ENCODE assay signal across 26 cellular contexts in the genomic region with DNA sequence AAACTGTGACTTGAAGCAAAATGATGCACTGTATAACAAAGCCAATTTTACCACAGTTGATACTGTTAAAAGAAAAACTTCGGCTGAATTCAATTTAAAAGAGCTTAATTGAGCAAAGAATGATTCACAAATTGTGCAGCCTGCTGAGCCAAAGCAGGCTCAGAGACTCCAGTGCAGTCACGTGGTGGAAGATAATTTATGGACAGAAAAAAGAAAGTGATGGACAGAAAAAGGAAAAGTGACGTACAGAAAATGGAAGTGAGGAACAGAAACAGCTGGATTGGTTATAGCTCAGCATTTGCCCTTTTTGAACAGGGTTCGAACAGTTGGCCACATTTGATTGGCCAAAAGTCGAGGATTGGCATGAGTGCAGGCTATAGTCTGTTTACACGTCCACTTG. TPM values are rescaled to one million over a fixed set of nuclear protein-coding genes. Genes with fewer than 3 reads are reported as not detected.
"Had no signal": no experiment of that assay in that cellular context is flagged by ENCODE, and none has a peak within 500 bp of the region (broad histone marks: within the 10 kb centered on the region; RNA-seq: fewer than 3 reads in every experiment).

No MANE protein-coding gene starts in this region.

- H3K4me1 ChIP-seq: adrenal gland, body of pancreas, SJSA1 had no signal

- H3K27me3 ChIP-seq: adrenal gland, body of pancreas, SJSA1 had no signal

- H3K9me3 Mint-ChIP-seq: activated B cell treated with CpG ODN at 0.5 μM for 24 hours; activated CD4-positive, alpha-beta memory T cell treated with anti-CD3 and anti-CD28 coated beads for 36 hours; activated CD4-positive, alpha-beta T cell treated with anti-CD3 and anti-CD28 coated beads, Interleukin-2, amount 10 ng/mL, durations not matched to agents 24 days and 14 days; activated naive CD4-positive, alpha-beta T cell treated with anti-CD3 and anti-CD28 coated beads for 36 hours; activated naive CD8-positive, alpha-beta T cell treated with anti-CD3 and anti-CD28 coated beads, Interleukin-2, amount 10 ng/mL, durations not matched to agents 7 days and 5 days; activated T-helper 17 cell treated with anti-CD3 and anti-CD28 coated beads, Interleukin-2, amount 50 U/mL, for 72 hours; central memory CD8-positive, alpha-beta T cell had no signal

- ATAC-seq: body of pancreas, T-helper 17 cell had no signal

- H3K4me3 Mint-ChIP-seq: activated B cell treated with CpG ODN at 0.5 μM for 24 hours; activated CD4-positive, alpha-beta memory T cell treated with anti-CD3 and anti-CD28 coated beads for 36 hours; activated CD4-positive, alpha-beta T cell treated with anti-CD3 and anti-CD28 coated beads, Interleukin-2, amount 10 ng/mL, durations not matched to agents 24 days and 14 days; activated naive CD4-positive, alpha-beta T cell treated with anti-CD3 and anti-CD28 coated beads for 36 hours; activated naive CD8-positive, alpha-beta T cell treated with anti-CD3 and anti-CD28 coated beads, Interleukin-2, amount 10 ng/mL, durations not matched to agents 7 days and 5 days; activated T-helper 17 cell treated with anti-CD3 and anti-CD28 coated beads, Interleukin-2, amount 50 U/mL, for 72 hours; central memory CD8-positive, alpha-beta T cell; T-helper 17 cell had no signal

- H3K27ac ChIP-seq: adrenal gland, body of pancreas, SJSA1 had no signal

- FAIRE-seq: RCC 7860 had no signal

- H3K9me3 ChIP-seq: adrenal gland, body of pancreas, SJSA1 had no signal

- H3K27me3 Mint-ChIP-seq: activated naive CD8-positive, alpha-beta T cell treated with anti-CD3 and anti-CD28 coated beads, Interleukin-2, amount 10 ng/mL, durations not matched to agents 7 days and 5 days; activated T-helper 17 cell treated with anti-CD3 and anti-CD28 coated beads, Interleukin-2, amount 50 U/mL, for 72 hours; central memory CD8-positive, alpha-beta T cell had no signal

- DNase-seq: activated B cell treated with CpG ODN at 0.5 μM for 24 hours; activated CD4-positive, alpha-beta memory T cell treated with anti-CD3 and anti-CD28 coated beads for 36 hours; activated CD4-positive, alpha-beta T cell treated with anti-CD3 and anti-CD28 coated beads for 1 hour; activated CD4-positive, alpha-beta T cell treated with anti-CD3 and anti-CD28 coated beads, Interleukin-2, amount 10 ng/mL, durations not matched to agents 24 days and 14 days; activated CD8-positive, alpha-beta memory T cell treated with anti-CD3 and anti-CD28 coated beads for 24 hours; activated gamma-delta T cell; activated naive CD4-positive, alpha-beta T cell treated with anti-CD3 and anti-CD28 coated beads for 36 hours; activated naive CD8-positive, alpha-beta T cell treated with anti-CD3 and anti-CD28 coated beads, Interleukin-2, amount 10 ng/mL, durations not matched to agents 7 days and 5 days; activated T-cell treated with anti-CD3 and anti-CD28 coated beads, Interleukin-2, amount 50 U/mL, for 48 hours; adrenal gland; anterior cingulate cortex; body of pancreas; Kasumi-1; NCI-H1092 treated with DMSO at 0.1 percent for 48 hours; NCI-H1436; NCI-H1694 treated with DMSO at 0.1 percent for 48 hours; NCI-H2029 treated with DMSO at 0.1 percent for 48 hours; NCI-H510A treated with DMSO at 0.1 percent for 48 hours; NCI-H69; SHP77; T-helper 17 cell; T-helper 9 cell had no signal

- H3K4me1 Mint-ChIP-seq: activated B cell treated with CpG ODN at 0.5 μM for 24 hours; activated T-helper 17 cell treated with anti-CD3 and anti-CD28 coated beads, Interleukin-2, amount 50 U/mL, for 72 hours; central memory CD8-positive, alpha-beta T cell had no signal

- H3K4me3 ChIP-seq: adrenal gland, body of pancreas, SJSA1 had no signal

- H3K27ac Mint-ChIP-seq: activated B cell treated with CpG ODN at 0.5 μM for 24 hours; activated CD4-positive, alpha-beta memory T cell treated with anti-CD3 and anti-CD28 coated beads for 36 hours; activated CD4-positive, alpha-beta T cell treated with anti-CD3 and anti-CD28 coated beads, Interleukin-2, amount 10 ng/mL, durations not matched to agents 24 days and 14 days; activated naive CD4-positive, alpha-beta T cell treated with anti-CD3 and anti-CD28 coated beads for 36 hours; activated naive CD8-positive, alpha-beta T cell treated with anti-CD3 and anti-CD28 coated beads, Interleukin-2, amount 10 ng/mL, durations not matched to agents 7 days and 5 days; activated T-helper 17 cell treated with anti-CD3 and anti-CD28 coated beads, Interleukin-2, amount 50 U/mL, for 72 hours; T-helper 17 cell had no signal

RNA-seq across cellular contexts. Expression of a gene that starts 28.9 kb away (rescaled TPM):
- total RNA-seq: activated B cell treated with CpG ODN at 0.5 μM for 24 hours had no signal
